Comparison of ENCODE assay signal across 7 cellular contexts in the genomic region with DNA sequence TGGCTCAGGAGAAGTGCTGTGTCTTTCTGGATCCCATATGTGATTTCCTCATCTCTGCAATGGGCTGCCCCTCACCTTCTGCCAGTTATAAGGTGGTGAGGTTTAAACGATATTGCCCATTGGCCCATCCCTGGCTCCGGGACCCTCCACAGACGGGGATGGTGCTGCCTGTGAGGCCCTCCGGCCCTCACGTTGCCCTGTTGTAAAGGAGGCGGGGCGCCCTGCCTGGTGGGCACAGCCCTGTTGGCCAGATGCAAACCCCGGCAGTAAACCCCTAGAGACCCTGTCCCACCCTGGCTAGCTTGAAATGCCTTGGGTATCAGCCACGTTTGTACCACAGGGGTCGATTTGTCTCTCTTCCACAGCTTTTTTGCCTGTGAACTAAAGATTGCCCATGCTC.
"Had no signal": no experiment of that assay in that cellular context is flagged by ENCODE, and none has a peak within 500 bp of the region (broad histone marks: within the 10 kb centered on the region; RNA-seq: fewer than 3 reads in every experiment).

No MANE protein-coding gene starts in this region.

- H3K4me1 Mint-ChIP-seq: IgD-negative memory B cell had no signal

- DNase-seq: H7, HCEC 1CT, KBM-7 had no signal

- H2AFZ ChIP-seq: GM23338 had no signal

- H3K27ac ChIP-seq: HL-60 had no signal

- H3K9me3 Mint-ChIP-seq: GM23338, IgD-negative memory B cell had no signal

- H3K4me3 ChIP-seq: GM23338 had no signal

- FAIRE-seq: HepG2 had no signal

- H3K4me2 ChIP-seq: GM23338 had no signal

- ATAC-seq: HepG2 had no signal

- H3K36me3 Mint-ChIP-seq: IgD-negative memory B cell had no signal

- H3K27ac Mint-ChIP-seq: GM23338 had no signal

- H3K4me3 Mint-ChIP-seq: GM23338, IgD-negative memory B cell had no signal
